1 cellular context compared by ENCODE assay signal in the genomic region with DNA sequence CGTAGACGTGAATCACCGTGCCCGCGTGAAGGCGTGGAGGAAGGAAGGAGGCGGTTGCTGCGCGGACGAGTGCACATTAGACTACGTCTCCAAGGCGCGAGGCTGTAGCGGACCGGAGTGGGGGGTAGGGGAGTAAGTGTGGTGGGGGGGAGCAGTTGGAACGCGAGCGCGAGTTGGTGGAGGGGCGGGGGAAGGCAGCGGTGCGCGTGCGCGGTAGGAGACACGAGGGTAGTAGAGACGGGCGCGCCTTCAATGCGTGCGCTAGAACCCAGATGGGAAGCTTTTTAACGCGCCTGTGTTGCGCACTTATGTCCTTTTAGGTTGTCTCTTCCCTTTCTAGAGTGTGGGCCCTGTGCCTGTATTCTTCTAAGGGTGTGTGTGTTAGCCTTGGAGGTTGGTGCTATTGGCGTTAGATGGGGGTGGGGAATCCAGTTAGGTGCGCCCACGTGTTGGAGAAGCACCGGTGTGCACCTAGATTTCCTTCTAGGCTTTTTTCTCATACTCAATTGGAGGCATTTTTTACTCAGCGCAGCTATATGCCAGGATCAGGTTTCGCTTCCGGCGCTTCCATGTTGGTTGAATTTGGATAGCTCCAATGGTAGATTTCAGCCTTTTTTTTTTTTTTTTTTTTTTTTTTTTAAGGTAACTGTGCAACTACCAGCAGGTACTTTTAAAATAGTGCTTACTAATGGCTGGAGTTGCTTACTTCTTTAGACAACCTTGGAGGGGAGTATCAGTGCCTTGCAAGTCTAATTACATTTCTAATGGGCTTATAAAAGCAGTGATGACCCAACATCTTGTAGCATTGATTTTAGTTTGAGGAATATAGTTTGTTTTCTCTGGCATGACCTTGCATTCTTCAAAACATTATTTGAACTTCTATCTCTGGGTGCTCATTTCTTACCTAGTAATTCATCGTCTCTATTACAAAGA.
TF ChIP-seq lines count a peak whose summit lies in the region.

No MANE protein-coding gene starts in this region.

TF ChIP-seq in H1, 55 proteins besides CTCF, POLR2A, EP300 and RAD21:
- TF ChIP-seq HDAC2 (IDR thresholded peaks at IDR 0.05; ENCODE audit: borderline replicate concordance in 1 of 2, low read depth in 2 of 2, low read length in 2 of 2) = peak in 1 of 2 experiments; percentile 4; a peak in 1 of 4 replicates
- TF ChIP-seq CREB1 (IDR thresholded peaks at IDR 0.05) = peak; percentile 70
- TF ChIP-seq EGR1 (IDR thresholded peaks at IDR 0.05; ENCODE audit: borderline replicate concordance, low read depth, low read length) = no peak
- TF ChIP-seq SRF (IDR thresholded peaks at IDR 0.05; ENCODE audit: low read depth, low read length) = no peak
- no peak for TF ChIP-seq CTBP2 (IDR thresholded peaks at IDR 0.05; ENCODE audit: borderline replicate concordance, insufficient read depth, insufficient read length, low read length)
- TF ChIP-seq NANOG (IDR thresholded peaks at IDR 0.05; ENCODE audit: insufficient read depth, low read depth, low read length, poor library complexity, severe bottlenecking) = no peak
- TF ChIP-seq, protein P1, sequence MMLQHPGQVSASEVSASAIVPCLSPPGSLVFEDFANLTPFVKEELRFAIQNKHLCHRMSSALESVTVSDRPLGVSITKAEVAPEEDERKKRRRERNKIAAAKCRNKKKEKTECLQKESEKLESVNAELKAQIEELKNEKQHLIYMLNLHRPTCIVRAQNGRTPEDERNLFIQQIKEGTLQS (IDR thresholded peaks at IDR 0.05; ENCODE audit: insufficient read depth, low read depth, low read length) = no peak
- no peak for TF ChIP-seq KDM4A (IDR thresholded peaks at IDR 0.05; ENCODE audit: low read depth, low read length, severe bottlenecking)
- no peak for TF ChIP-seq RNF2 (IDR thresholded peaks at IDR 0.05; ENCODE audit: borderline replicate concordance, low read depth, low read length, missing control alignments, poor library complexity, severe bottlenecking)
- TF ChIP-seq TCF12 (IDR thresholded peaks at IDR 0.05; ENCODE audit: low read depth, low read length) = no peak
- no peak for TF ChIP-seq ASH2L (IDR thresholded peaks at IDR 0.05; ENCODE audit: low read length)
- no peak for TF ChIP-seq BCL11A (IDR thresholded peaks at IDR 0.05; ENCODE audit: low read depth in 2 of 2, low read length in 2 of 2)
- no peak for TF ChIP-seq MAFK (IDR thresholded peaks at IDR 0.05; ENCODE audit: low read depth, low read length)
- TF ChIP-seq JUN (IDR thresholded peaks at IDR 0.05; ENCODE audit: low read depth, low read length) = no peak
- TF ChIP-seq BACH1 (IDR thresholded peaks at IDR 0.05; ENCODE audit: low read length) = no peak
- no peak for TF ChIP-seq TAF7 (optimal IDR thresholded peaks at IDR 0.05; ENCODE audit: borderline replicate concordance, low read depth, low read length)
- no peak for TF ChIP-seq YY1 (IDR thresholded peaks at IDR 0.05; ENCODE audit: low read depth, low read length)
- no peak for TF ChIP-seq SIRT6 (IDR thresholded peaks at IDR 0.05; ENCODE audit: low read length)
- no peak for TF ChIP-seq SP2 (IDR thresholded peaks at IDR 0.05; ENCODE audit: low read length)
- TF ChIP-seq POU5F1 (IDR thresholded peaks at IDR 0.05; ENCODE audit: low read depth, low read length) = no peak
- TF ChIP-seq, protein P2, sequence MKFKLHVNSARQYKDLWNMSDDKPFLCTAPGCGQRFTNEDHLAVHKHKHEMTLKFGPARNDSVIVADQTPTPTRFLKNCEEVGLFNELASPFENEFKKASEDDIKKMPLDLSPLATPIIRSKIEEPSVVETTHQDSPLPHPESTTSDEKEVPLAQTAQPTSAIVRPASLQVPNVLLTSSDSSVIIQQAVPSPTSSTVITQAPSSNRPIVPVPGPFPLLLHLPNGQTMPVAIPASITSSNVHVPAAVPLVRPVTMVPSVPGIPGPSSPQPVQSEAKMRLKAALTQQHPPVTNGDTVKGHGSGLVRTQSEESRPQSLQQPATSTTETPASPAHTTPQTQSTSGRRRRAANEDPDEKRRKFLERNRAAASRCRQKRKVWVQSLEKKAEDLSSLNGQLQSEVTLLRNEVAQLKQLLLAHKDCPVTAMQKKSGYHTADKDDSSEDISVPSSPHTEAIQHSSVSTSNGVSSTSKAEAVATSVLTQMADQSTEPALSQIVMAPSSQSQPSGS (IDR thresholded peaks at IDR 0.05; ENCODE audit: low read length) = no peak; the same call in 1 of the 2 replicates
- TF ChIP-seq CHD1 (IDR thresholded peaks at IDR 0.05; ENCODE audit: low read depth, low read length) = no peak
- TF ChIP-seq HDAC6 (IDR thresholded peaks at IDR 0.05; ENCODE audit: low read depth, low read length) = no peak
- TF ChIP-seq, protein P3, sequence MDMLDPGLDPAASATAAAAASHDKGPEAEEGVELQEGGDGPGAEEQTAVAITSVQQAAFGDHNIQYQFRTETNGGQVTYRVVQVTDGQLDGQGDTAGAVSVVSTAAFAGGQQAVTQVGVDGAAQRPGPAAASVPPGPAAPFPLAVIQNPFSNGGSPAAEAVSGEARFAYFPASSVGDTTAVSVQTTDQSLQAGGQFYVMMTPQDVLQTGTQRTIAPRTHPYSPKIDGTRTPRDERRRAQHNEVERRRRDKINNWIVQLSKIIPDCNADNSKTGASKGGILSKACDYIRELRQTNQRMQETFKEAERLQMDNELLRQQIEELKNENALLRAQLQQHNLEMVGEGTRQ (IDR thresholded peaks at IDR 0.05; ENCODE audit: low read length) = no peak
- no peak for TF ChIP-seq CHD2 (IDR thresholded peaks at IDR 0.05; ENCODE audit: low read length)
- TF ChIP-seq POLR2AphosphoS5 (IDR thresholded peaks at IDR 0.05; ENCODE audit: low read depth, low read length) = peak; percentile 85
- peak; percentile 26; the same call in 1 of the 2 replicates for TF ChIP-seq SP1 (IDR thresholded peaks at IDR 0.05; ENCODE audit: low read depth, low read length)
- no peak for TF ChIP-seq CBX5 (IDR thresholded peaks at IDR 0.05; ENCODE audit: low read depth, low read length)
- TF ChIP-seq JUND (IDR thresholded peaks at IDR 0.05; ENCODE audit: low read length) = no peak
- no peak for TF ChIP-seq SUZ12 (IDR thresholded peaks at IDR 0.05; ENCODE audit: low read length)
- no peak for TF ChIP-seq GABPA (IDR thresholded peaks at IDR 0.05; ENCODE audit: borderline replicate concordance, insufficient read depth, low read length)
- TF ChIP-seq EZH2 (IDR thresholded peaks at IDR 0.05; ENCODE audit: low read depth, low read length, severe bottlenecking) = no peak
- TF ChIP-seq, protein P4, sequence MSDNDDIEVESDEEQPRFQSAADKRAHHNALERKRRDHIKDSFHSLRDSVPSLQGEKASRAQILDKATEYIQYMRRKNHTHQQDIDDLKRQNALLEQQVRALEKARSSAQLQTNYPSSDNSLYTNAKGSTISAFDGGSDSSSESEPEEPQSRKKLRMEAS (IDR thresholded peaks at IDR 0.05) = peak; percentile 78
- no peak for TF ChIP-seq CEBPB (IDR thresholded peaks at IDR 0.05; ENCODE audit: low read depth, low read length)
- peak; percentile 72 for TF ChIP-seq SAP30 (IDR thresholded peaks at IDR 0.05; ENCODE audit: insufficient read depth, insufficient replicate concordance, low read length)
- TF ChIP-seq SIX5 (IDR thresholded peaks at IDR 0.05; ENCODE audit: low read depth, low read length) = no peak
- TF ChIP-seq TEAD4 (IDR thresholded peaks at IDR 0.05; ENCODE audit: low read depth, low read length) = no peak
- no peak; the same call in 1 of the 2 replicates for TF ChIP-seq RBBP5 (IDR thresholded peaks at IDR 0.05; ENCODE audit: borderline replicate concordance, low read depth, low read length)
- TF ChIP-seq, protein P5, sequence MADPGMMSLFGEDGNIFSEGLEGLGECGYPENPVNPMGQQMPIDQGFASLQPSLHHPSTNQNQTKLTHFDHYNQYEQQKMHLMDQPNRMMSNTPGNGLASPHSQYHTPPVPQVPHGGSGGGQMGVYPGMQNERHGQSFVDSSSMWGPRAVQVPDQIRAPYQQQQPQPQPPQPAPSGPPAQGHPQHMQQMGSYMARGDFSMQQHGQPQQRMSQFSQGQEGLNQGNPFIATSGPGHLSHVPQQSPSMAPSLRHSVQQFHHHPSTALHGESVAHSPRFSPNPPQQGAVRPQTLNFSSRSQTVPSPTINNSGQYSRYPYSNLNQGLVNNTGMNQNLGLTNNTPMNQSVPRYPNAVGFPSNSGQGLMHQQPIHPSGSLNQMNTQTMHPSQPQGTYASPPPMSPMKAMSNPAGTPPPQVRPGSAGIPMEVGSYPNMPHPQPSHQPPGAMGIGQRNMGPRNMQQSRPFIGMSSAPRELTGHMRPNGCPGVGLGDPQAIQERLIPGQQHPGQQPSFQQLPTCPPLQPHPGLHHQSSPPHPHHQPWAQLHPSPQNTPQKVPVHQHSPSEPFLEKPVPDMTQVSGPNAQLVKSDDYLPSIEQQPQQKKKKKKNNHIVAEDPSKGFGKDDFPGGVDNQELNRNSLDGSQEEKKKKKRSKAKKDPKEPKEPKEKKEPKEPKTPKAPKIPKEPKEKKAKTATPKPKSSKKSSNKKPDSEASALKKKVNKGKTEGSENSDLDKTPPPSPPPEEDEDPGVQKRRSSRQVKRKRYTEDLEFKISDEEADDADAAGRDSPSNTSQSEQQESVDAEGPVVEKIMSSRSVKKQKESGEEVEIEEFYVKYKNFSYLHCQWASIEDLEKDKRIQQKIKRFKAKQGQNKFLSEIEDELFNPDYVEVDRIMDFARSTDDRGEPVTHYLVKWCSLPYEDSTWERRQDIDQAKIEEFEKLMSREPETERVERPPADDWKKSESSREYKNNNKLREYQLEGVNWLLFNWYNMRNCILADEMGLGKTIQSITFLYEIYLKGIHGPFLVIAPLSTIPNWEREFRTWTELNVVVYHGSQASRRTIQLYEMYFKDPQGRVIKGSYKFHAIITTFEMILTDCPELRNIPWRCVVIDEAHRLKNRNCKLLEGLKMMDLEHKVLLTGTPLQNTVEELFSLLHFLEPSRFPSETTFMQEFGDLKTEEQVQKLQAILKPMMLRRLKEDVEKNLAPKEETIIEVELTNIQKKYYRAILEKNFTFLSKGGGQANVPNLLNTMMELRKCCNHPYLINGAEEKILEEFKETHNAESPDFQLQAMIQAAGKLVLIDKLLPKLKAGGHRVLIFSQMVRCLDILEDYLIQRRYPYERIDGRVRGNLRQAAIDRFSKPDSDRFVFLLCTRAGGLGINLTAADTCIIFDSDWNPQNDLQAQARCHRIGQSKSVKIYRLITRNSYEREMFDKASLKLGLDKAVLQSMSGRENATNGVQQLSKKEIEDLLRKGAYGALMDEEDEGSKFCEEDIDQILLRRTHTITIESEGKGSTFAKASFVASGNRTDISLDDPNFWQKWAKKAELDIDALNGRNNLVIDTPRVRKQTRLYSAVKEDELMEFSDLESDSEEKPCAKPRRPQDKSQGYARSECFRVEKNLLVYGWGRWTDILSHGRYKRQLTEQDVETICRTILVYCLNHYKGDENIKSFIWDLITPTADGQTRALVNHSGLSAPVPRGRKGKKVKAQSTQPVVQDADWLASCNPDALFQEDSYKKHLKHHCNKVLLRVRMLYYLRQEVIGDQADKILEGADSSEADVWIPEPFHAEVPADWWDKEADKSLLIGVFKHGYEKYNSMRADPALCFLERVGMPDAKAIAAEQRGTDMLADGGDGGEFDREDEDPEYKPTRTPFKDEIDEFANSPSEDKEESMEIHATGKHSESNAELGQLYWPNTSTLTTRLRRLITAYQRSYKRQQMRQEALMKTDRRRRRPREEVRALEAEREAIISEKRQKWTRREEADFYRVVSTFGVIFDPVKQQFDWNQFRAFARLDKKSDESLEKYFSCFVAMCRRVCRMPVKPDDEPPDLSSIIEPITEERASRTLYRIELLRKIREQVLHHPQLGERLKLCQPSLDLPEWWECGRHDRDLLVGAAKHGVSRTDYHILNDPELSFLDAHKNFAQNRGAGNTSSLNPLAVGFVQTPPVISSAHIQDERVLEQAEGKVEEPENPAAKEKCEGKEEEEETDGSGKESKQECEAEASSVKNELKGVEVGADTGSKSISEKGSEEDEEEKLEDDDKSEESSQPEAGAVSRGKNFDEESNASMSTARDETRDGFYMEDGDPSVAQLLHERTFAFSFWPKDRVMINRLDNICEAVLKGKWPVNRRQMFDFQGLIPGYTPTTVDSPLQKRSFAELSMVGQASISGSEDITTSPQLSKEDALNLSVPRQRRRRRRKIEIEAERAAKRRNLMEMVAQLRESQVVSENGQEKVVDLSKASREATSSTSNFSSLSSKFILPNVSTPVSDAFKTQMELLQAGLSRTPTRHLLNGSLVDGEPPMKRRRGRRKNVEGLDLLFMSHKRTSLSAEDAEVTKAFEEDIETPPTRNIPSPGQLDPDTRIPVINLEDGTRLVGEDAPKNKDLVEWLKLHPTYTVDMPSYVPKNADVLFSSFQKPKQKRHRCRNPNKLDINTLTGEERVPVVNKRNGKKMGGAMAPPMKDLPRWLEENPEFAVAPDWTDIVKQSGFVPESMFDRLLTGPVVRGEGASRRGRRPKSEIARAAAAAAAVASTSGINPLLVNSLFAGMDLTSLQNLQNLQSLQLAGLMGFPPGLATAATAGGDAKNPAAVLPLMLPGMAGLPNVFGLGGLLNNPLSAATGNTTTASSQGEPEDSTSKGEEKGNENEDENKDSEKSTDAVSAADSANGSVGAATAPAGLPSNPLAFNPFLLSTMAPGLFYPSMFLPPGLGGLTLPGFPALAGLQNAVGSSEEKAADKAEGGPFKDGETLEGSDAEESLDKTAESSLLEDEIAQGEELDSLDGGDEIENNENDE (IDR thresholded peaks at IDR 0.05; ENCODE audit: insufficient replicate concordance, low read length) = no peak
- TF ChIP-seq BRCA1 (IDR thresholded peaks at IDR 0.05; ENCODE audit: low read depth, low read length) = no peak
- no peak; the same call in 1 of the 2 replicates for TF ChIP-seq SP4 (IDR thresholded peaks at IDR 0.05; ENCODE audit: low read length)
- TF ChIP-seq RXRA (IDR thresholded peaks at IDR 0.05; ENCODE audit: insufficient read depth, low read depth, low read length) = no peak
- TF ChIP-seq, protein P6, sequence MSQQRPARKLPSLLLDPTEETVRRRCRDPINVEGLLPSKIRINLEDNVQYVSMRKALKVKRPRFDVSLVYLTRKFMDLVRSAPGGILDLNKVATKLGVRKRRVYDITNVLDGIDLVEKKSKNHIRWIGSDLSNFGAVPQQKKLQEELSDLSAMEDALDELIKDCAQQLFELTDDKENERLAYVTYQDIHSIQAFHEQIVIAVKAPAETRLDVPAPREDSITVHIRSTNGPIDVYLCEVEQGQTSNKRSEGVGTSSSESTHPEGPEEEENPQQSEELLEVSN (IDR thresholded peaks at IDR 0.05) = no peak; the same call in 1 of the 2 replicates
- TF ChIP-seq NRF1 (IDR thresholded peaks at IDR 0.05; ENCODE audit: low read depth, low read length) = peak; percentile 57
- peak; percentile 68; the same call in 1 of the 2 replicates for TF ChIP-seq PHF8 (conservative IDR thresholded peaks at IDR 0.05; ENCODE audit: low read depth, low read length)
- peak; percentile 54; the same call in 1 of the 2 replicates for TF ChIP-seq TAF1 (IDR thresholded peaks at IDR 0.05; ENCODE audit: low read depth, low read length)
- 0 out of 4 replicates have a peak, but pooled peaks have one; percentile 1 to 73 for TF ChIP-seq SIN3A (conservative IDR thresholded peaks at IDR 0.05 in 1 of 2, IDR thresholded peaks at IDR 0.05 in 1 of 2; ENCODE audit: low read depth in 1 of 2, low read length in 2 of 2)
- no peak for TF ChIP-seq FOSL1 (IDR thresholded peaks at IDR 0.05; ENCODE audit: insufficient read depth, low read depth, low read length)
